Comparison of ENCODE assay signal across 1 cellular context in genomic region chr11:125925247-125925740, GRCh38.
TF ChIP-seq lines count a peak whose summit lies in the region.

No MANE protein-coding gene starts in this region.

TF ChIP-seq in endothelial cell of umbilical vein, 7 proteins besides CTCF, POLR2A, EP300 and RAD21 (continued from another document):
- no peak for TF ChIP-seq GATA2 (IDR thresholded peaks at IDR 0.05; ENCODE audit: insufficient read depth, insufficient read length, low read depth, low read length)
